In the genomic region with DNA sequence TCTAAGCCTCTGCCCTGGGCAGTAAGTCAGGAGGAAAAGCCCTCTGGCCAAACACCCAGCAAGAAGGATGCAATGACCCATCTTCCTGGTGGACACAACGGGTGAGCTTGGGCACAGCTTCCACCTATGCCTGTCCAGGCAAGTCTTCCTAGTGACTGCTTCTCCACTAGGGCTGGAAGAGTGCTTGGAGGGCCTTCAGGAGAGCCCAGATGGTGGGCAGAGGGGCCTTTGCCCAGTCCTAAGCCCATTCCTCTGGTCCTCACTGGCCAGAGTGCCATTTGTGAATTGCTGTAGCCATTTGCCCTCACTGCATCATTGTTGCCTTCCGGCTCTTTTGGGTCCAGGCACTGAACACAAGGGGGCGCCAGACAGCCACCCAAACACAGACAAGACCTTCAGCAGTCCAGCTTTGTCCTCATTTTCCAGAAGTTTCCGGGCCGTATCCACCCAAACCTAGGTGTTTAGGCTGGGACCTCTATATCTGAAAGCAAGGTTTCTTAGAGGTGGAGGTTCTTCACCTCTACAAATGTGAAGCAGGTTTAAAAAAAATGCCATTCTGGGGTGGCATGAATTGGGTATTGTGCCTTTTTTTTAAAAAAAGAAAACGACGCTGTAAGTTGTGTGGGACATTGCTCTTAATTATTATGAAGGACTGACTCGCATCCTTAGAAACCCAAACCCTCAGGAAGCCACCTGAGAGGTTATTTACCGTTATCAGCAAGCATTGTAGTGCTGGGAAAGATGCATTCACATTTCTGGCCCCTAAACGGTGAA, we compare ENCODE assay signal across 8 cellular contexts. TPM values are rescaled to one million over a fixed set of nuclear protein-coding genes. Genes with fewer than 3 reads are reported as not detected.
DNase-seq lines count a peak whose midpoint lies in the region; ATAC-seq lines count a peak whose summit lies in the region.

No MANE protein-coding gene starts in this region.

- H3K4me3 Mint-ChIP-seq in activated CD4-positive, alpha-beta memory T cell treated with anti-CD3 and anti-CD28 coated beads for 36 hours, result no peak overlapping the region

- peaks cover 48% of the 10 kb centered on the region for H3K4me1 Mint-ChIP-seq in activated CD4-positive, alpha-beta memory T cell treated with anti-CD3 and anti-CD28 coated beads for 36 hours (ENCODE audit: low read depth)

- CTCF ChIA-PET in activated CD4-positive, alpha-beta memory T cell treated with anti-CD3 and anti-CD28 coated beads for 36 hours (lab: Charles Lee), result interaction anchor here (0.5 to 5.1 kb wide), 21 partner anchors 10 to 169 kb away, joined by 3 to 56 read pairs (median 6); a partner anchor contains a TSS

- ATAC-seq in HG02973 (IDR thresholded peaks at IDR 0.05; ENCODE audit: unreplicated experiment), result peak; percentile 56

- no peaks in the 10 kb centered on the region for H3K36me3 Mint-ChIP-seq in activated CD4-positive, alpha-beta memory T cell treated with anti-CD3 and anti-CD28 coated beads for 36 hours

- intact Hi-C loops in activated CD4-positive, alpha-beta memory T cell treated with anti-CD3 and anti-CD28 coated beads for 36 hours (cut with micrococcal nuclease), result no loop called here

- POLR2A ChIA-PET in activated CD4-positive, alpha-beta memory T cell treated with anti-CD3 and anti-CD28 coated beads for 36 hours (lab: Charles Lee), result no interaction called here

- peak overlapping the region; percentile 50 for H3K27ac Mint-ChIP-seq in activated CD4-positive, alpha-beta memory T cell treated with anti-CD3 and anti-CD28 coated beads for 36 hours

- no peaks in the 10 kb centered on the region for H3K9me3 Mint-ChIP-seq in activated CD4-positive, alpha-beta memory T cell treated with anti-CD3 and anti-CD28 coated beads for 36 hours

- peak; percentile 82 for DNase-seq in Daoy (ENCODE audit: low read depth)
- DNase-seq in NCI-H526 treated with DMSO at 0.1 percent for 48 hours (lab: John Stamatoyannopoulos, UW), result peak; percentile 28
- peak; percentile 84 for DNase-seq in activated CD4-positive, alpha-beta memory T cell treated with anti-CD3 and anti-CD28 coated beads for 36 hours
- DNase-seq in effector CD4-positive, alpha-beta T cell, result peak; percentile 73
- peak; percentile 83 to 88 for DNase-seq in lung microvascular endothelial cell (ENCODE audit: low read depth in 2 of 2)
- DNase-seq in stimulated activated CD8-positive, alpha-beta memory T cell treated with anti-CD3 and anti-CD28 coated beads, Interleukin-15, amount 100 ng/mL, for 1 hour (ENCODE audit: low read depth), result peak; percentile 55
- no peak for DNase-seq in OCI-M2 (lab: John Stamatoyannopoulos, UW; ENCODE audit: unreplicated experiment)

- H3K27me3 Mint-ChIP-seq in activated CD4-positive, alpha-beta memory T cell treated with anti-CD3 and anti-CD28 coated beads for 36 hours, result no peaks in the 10 kb centered on the region

RNA-seq across cellular contexts. Expression of a gene that starts 29.5 kb away (rescaled TPM):
- 0.17 and 0.57 TPM in 2 replicates for total RNA-seq in Daoy (2014; rRNA removed; shearing (Covaris generic))
- 1 to 10 TPM; 2.6 to 4.1 TPM for total RNA-seq in activated CD4-positive, alpha-beta memory T cell treated with anti-CD3 and anti-CD28 coated beads for 36 hours
- under 0.01 and 0.22 TPM in 2 replicates for total RNA-seq in lung microvascular endothelial cell
